8 cellular contexts compared by ENCODE assay signal in genomic region chr17:56833812-56834379, GRCh38. TPM values are rescaled to one million over a fixed set of nuclear protein-coding genes. Genes with fewer than 3 reads are reported as not detected.
A peak's percentile ranks its signal among the peaks of the same experiment; 100 is the strongest.
DNase-seq lines count a peak whose midpoint lies in the region; ATAC-seq and TF ChIP-seq lines count a peak whose summit lies in the region.

TSS of gene C17orf67 (minus strand) at chr17:56833920. CDS start at chr17:56815810, 18,110 bp downstream.
TSS of gene DGKE (plus strand) at chr17:56834151. CDS start at chr17:56834796, 645 bp downstream.

- H3K27me3 ChIP-seq in iPS-18a (ENCODE audit: control insufficient read depth, insufficient read depth, low read length) (peaks cover 28% of the 10 kb centered on the region), skeletal muscle satellite cell (ENCODE audit: control insufficient read depth, insufficient read depth, low read length) (no peaks in the 10 kb centered on the region)

- H3K36me3 ChIP-seq in iPS-18a (ENCODE audit: control insufficient read depth, low read depth, low read length): no peaks in the 10 kb centered on the region
- H3K36me3 ChIP-seq in skeletal muscle satellite cell (ENCODE audit: insufficient read depth, low read length): no peaks in the 10 kb centered on the region

- H3K4me3 ChIP-seq in iPS-18a (ENCODE audit: low read length) (peak within 1 kb of the TSS; percentile 76), skeletal muscle satellite cell (ENCODE audit: low read length) (peak within 1 kb of the TSS; percentile 94)

- H3K4me1 Mint-ChIP-seq in brain: peaks cover 62% of the 10 kb centered on the region

- H3K4me2 ChIP-seq in skeletal muscle satellite cell (ENCODE audit: low read length): peak within 1 kb of the TSS; percentile 98

- TF ChIP-seq CTCF in 22Rv1 (IDR thresholded peaks at IDR 0.05): no peak
- no peak for TF ChIP-seq CTCF in brain (conservative IDR thresholded peaks at IDR 0.05)

- H3K4me3 Mint-ChIP-seq in brain: peak within 1 kb of the TSS; percentile 85 to 92 (median 87)

- ATAC-seq in GM18520 (IDR thresholded peaks at IDR 0.05; ENCODE audit: unreplicated experiment) (peak; percentile 64), HG03045 (IDR thresholded peaks at IDR 0.05; ENCODE audit: unreplicated experiment) (peak; percentile 73)

- peak within 1 kb of the TSS; percentile 65 for H3K27ac ChIP-seq in 22Rv1
- H3K27ac ChIP-seq in iPS-18a (ENCODE audit: low read length): no peak within 1 kb of the TSS

- H3K9ac ChIP-seq in iPS-18a (ENCODE audit: low read length): peak within 1 kb of the TSS; percentile 48
- peak within 1 kb of the TSS; percentile 83 for H3K9ac ChIP-seq in skeletal muscle satellite cell (ENCODE audit: low read depth, low read length)

- H3K4me1 ChIP-seq in iPS-18a (ENCODE audit: control insufficient read depth, low read depth, low read length) (peaks cover 28% of the 10 kb centered on the region), skeletal muscle satellite cell (ENCODE audit: control insufficient read depth, insufficient read depth, low read length) (peaks cover 22% of the 10 kb centered on the region)

- H3K9me3 ChIP-seq in iPS-18a (ENCODE audit: control insufficient read depth, low read depth, low read length) (no peaks in the 10 kb centered on the region), skeletal muscle satellite cell (replicated peaks; ENCODE audit: low read length) (no peaks in the 10 kb centered on the region)

- peak within 1 kb of the TSS; percentile 4 to 89 (median 69) for H3K27ac Mint-ChIP-seq in brain

- H3K9me3 Mint-ChIP-seq in brain: peaks cover 0 to 12% (median 3%) of the 10 kb centered on the region in 5 experiments

- DNase-seq in NCI-H2081 (lab: John Stamatoyannopoulos, UW) (peak; percentile 93 to 98), UCSD-AML1 (lab: John Stamatoyannopoulos, UW; ENCODE audit: unreplicated experiment) (peak; percentile 98)

- peaks cover 55% of the 10 kb centered on the region for H3K36me3 Mint-ChIP-seq in brain

- peaks cover 4% of the 10 kb centered on the region for H3K27me3 Mint-ChIP-seq in brain

RNA-seq across cellular contexts. Expression of gene C17orf67, which starts in this region (rescaled TPM):
- 1.1 TPM for polyA plus RNA-seq in brain (ENCODE audit: insufficient read depth, low read depth, low replicate concordance)
- total RNA-seq in skeletal muscle satellite cell (2012; rRNA removed): 0.44 and 0.51 TPM in 2 replicates

RNA-seq across cellular contexts. Expression of gene DGKE, which starts in this region (rescaled TPM):
- 2.7 TPM for polyA plus RNA-seq in brain (ENCODE audit: insufficient read depth, low read depth, low replicate concordance)
- 3.9 and 4.3 TPM in 2 replicates for total RNA-seq in skeletal muscle satellite cell (2012; rRNA removed)
